In genomic region chr6:138440758-138441362, GRCh38 we compare ENCODE assay signal across 1 cellular context.
TF ChIP-seq lines count a peak whose summit lies in the region.

No MANE protein-coding gene starts in this region.

TF ChIP-seq in K562, 482 proteins besides CTCF, POLR2A, EP300 and RAD21:
- 0 out of 2 replicates have a peak, but pooled peaks have one; percentile 14 for TF ChIP-seq SPI1 (IDR thresholded peaks at IDR 0.05; ENCODE audit: borderline replicate concordance, low read depth, low read length)
- TF ChIP-seq MLLT1 (IDR thresholded peaks at IDR 0.05) = no peak
- no peak for TF ChIP-seq ZC3H11A (IDR thresholded peaks at IDR 0.05; ENCODE audit: low read depth, low read length)
